In the genomic region with DNA sequence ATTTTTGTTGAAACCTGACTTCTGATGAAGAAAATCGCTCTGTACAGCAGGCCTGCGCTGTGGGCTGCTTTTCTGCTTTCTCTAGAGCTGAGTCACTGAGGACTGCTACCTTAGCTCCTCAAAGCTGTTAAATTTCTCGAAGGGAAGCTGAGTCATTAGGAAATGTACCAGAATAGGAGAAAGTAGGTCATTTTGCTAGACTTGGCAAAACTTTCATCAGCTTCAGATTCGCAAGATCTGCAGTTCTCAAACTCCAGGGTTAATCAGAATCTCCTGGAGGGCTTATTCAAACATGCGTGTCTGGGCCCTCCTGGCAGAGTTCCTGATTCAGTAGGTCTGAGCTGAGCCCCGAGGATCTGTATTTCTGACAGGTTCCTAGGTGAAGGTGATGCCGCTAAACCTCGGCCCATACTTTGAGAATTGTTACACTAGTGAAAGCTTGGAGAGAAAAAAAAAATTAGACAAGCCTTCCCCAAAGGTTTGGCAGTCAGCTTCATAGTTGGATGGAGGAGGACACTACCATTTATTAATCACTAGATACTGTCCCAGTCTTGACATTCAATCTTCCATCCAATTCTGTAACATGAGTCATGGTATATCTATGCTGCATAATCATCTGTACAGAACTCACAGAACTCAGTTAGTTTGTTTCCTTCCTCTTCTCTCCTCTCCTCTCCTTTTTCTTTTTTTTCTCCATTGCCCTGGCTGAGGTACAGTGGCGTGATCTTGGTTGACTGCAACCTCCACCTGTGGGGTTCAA, we compare ENCODE assay signal across 8 cellular contexts.
A peak's percentile ranks its signal among the peaks of the same experiment; 100 is the strongest.
DNase-seq lines count a peak whose midpoint lies in the region; ATAC-seq and TF ChIP-seq lines count a peak whose summit lies in the region.
"Had no signal": no experiment of that assay in that cellular context is flagged by ENCODE, and none has a peak within 500 bp of the region (broad histone marks: within the 10 kb centered on the region; RNA-seq: fewer than 3 reads in every experiment).

No MANE protein-coding gene starts in this region.

- POLR2A ChIA-PET in activated CD4-positive, alpha-beta memory T cell treated with anti-CD3 and anti-CD28 coated beads, Interleukin-2, amount 10 ng/mL, durations not matched to agents 7 days and 5 days (lab: Charles Lee): no interaction called here

- no peak for TF ChIP-seq CTCF in GM13976 (IDR thresholded peaks at IDR 0.05; ENCODE audit: borderline replicate concordance, control extremely low read depth, extremely low read depth, insufficient read depth, missing control alignments)

- intact Hi-C loops in left ventricle myocardium superior (cut with micrococcal nuclease): no loop called here

- H3K4me3 Mint-ChIP-seq in activated CD4-positive, alpha-beta memory T cell treated with anti-CD3 and anti-CD28 coated beads, Interleukin-2, amount 10 ng/mL, durations not matched to agents 7 days and 5 days: no peak overlapping the region

- H3K27me3 Mint-ChIP-seq in activated CD4-positive, alpha-beta memory T cell treated with anti-CD3 and anti-CD28 coated beads, Interleukin-2, amount 10 ng/mL, durations not matched to agents 7 days and 5 days: peaks cover 34% of the 10 kb centered on the region
- H3K27me3 Mint-ChIP-seq: IgD-negative memory B cell had no signal

- no peak overlapping the region for H3K27ac Mint-ChIP-seq in activated CD4-positive, alpha-beta memory T cell treated with anti-CD3 and anti-CD28 coated beads, Interleukin-2, amount 10 ng/mL, durations not matched to agents 7 days and 5 days
- H3K27ac Mint-ChIP-seq: IgD-negative memory B cell had no signal

- DNase-seq in activated CD4-positive, alpha-beta memory T cell treated with anti-CD3 and anti-CD28 coated beads, Interleukin-2, amount 10 ng/mL, durations not matched to agents 7 days and 5 days: peak; percentile 25
- peak; percentile 36 for DNase-seq in left ventricle myocardium superior
- peak; percentile 15 for DNase-seq in stimulated activated CD4-positive, alpha-beta T cell treated with anti-CD3 and anti-CD28 coated beads, Interleukin-4, amount 100 ng/mL, for 1 hour
- no peak for DNase-seq in iPS-NIHi11 (ENCODE audit: low spot score)
- DNase-seq in GM13976 (ENCODE audit: low spot score): no peak

- H3K4me1 Mint-ChIP-seq in activated CD4-positive, alpha-beta memory T cell treated with anti-CD3 and anti-CD28 coated beads, Interleukin-2, amount 10 ng/mL, durations not matched to agents 7 days and 5 days: peaks cover 22% of the 10 kb centered on the region
- H3K4me1 Mint-ChIP-seq: IgD-negative memory B cell had no signal

- in situ Hi-C loops in GM13976 (cut with MboI; ENCODE audit: low sequenced_read_pairs, unreplicated experiment): no loop called here

- ATAC-seq in HG03565 (IDR thresholded peaks at IDR 0.05; ENCODE audit: unreplicated experiment): peak; percentile 43
- peak; percentile 82 for ATAC-seq in left ventricle myocardium superior
- ATAC-seq in HG03196 (IDR thresholded peaks at IDR 0.05; ENCODE audit: unreplicated experiment): no peak

- H3K9me3 Mint-ChIP-seq in activated CD4-positive, alpha-beta memory T cell treated with anti-CD3 and anti-CD28 coated beads, Interleukin-2, amount 10 ng/mL, durations not matched to agents 7 days and 5 days: no peaks in the 10 kb centered on the region

- CTCF ChIA-PET in activated CD4-positive, alpha-beta memory T cell treated with anti-CD3 and anti-CD28 coated beads, Interleukin-2, amount 10 ng/mL, durations not matched to agents 7 days and 5 days (lab: Charles Lee): interaction anchor here (0.6 kb wide), 1 partner anchor 232 kb away, joined by 3 read pairs; no protein-coding TSS in a partner anchor

- no peaks in the 10 kb centered on the region for H3K36me3 Mint-ChIP-seq in activated CD4-positive, alpha-beta memory T cell treated with anti-CD3 and anti-CD28 coated beads, Interleukin-2, amount 10 ng/mL, durations not matched to agents 7 days and 5 days (ENCODE audit: low read depth)
- H3K36me3 Mint-ChIP-seq: IgD-negative memory B cell had no signal

Comparison
In these comparisons a context has a peak if more than half of its experiments do, and no peak if none do; other contexts are left out.
1. DNase-seq: peak in activated CD4-positive, alpha-beta memory T cell treated with anti-CD3 and anti-CD28 coated beads, Interleukin-2, amount 10 ng/mL, durations not matched to agents 7 days and 5 days (single experiment), left ventricle myocardium superior (single experiment) and stimulated activated CD4-positive, alpha-beta T cell treated with anti-CD3 and anti-CD28 coated beads, Interleukin-4, amount 100 ng/mL, for 1 hour (single experiment); none in iPS-NIHi11 (single experiment) and GM13976 (single experiment).